16 cellular contexts compared by ENCODE assay signal in genomic region chr1:243474384-243474851, GRCh38.
DNase-seq lines count a peak whose midpoint lies in the region; ATAC-seq, FAIRE-seq and TF ChIP-seq lines count a peak whose summit lies in the region.
"Had no signal": no experiment of that assay in that cellular context is flagged by ENCODE, and none has a peak within 500 bp of the region (broad histone marks: within the 10 kb centered on the region; RNA-seq: fewer than 3 reads in every experiment).

No MANE protein-coding gene starts in this region.

- H3K4me1 ChIP-seq in HUES48 (ENCODE audit: control insufficient read depth, insufficient read depth, low read length) = peaks cover 56% of the 10 kb centered on the region
- peaks cover 24% of the 10 kb centered on the region for H3K4me1 ChIP-seq in keratinocyte (ENCODE audit: control insufficient read depth, extremely low read depth, insufficient read depth, low read length)
- no peaks in the 10 kb centered on the region for H3K4me1 ChIP-seq in testis

- peak overlapping the region; percentile 19; the same call in 1 of the 2 replicates for H3K4me3 ChIP-seq in HUES48 (ENCODE audit: low read depth, low read length)
- H3K4me3 ChIP-seq in dorsolateral prefrontal cortex = peak overlapping the region in 3 of 59 donors; percentile 17 to 54 (median 35)
- H3K4me3 ChIP-seq in keratinocyte (ENCODE audit: control insufficient read depth in 2 of 3, extremely low read depth in 1 of 3, insufficient read depth in 2 of 3, low read depth in 1 of 3, low read length in 3 of 3) = peak overlapping the region in 2 of 3 experiments; percentile 38 to 71
- H3K4me3 ChIP-seq in testis = peak overlapping the region; percentile 0 to 29

- H3K9ac ChIP-seq in HUES48 (ENCODE audit: low read depth, low read length) (no peak overlapping the region), keratinocyte (ENCODE audit: control insufficient read depth, extremely low read depth, insufficient read depth, low read length) (peak overlapping the region; percentile 72)

- intact Hi-C loops in dorsolateral prefrontal cortex (cut with DNase I) = loop anchor here (5.0 to 10.0 kb wide), 5 partner anchors 52 to 560 kb away; partner anchors contain the start of gene AKT3 (in 1 of the 2)
- intact Hi-C loops in testis (cut with DNase I; ENCODE audit: low total_unique reads) = no loop called here

- ATAC-seq in HG02759 (IDR thresholded peaks at IDR 0.05; ENCODE audit: unreplicated experiment) = no peak
- ATAC-seq: activated T-cell treated with anti-CD3 and anti-CD28 coated beads, Interleukin-2, amount 50 U/mL, for 4 hours had no signal

- DNase-seq in dorsolateral prefrontal cortex (peak in 1 of 10 donors; percentile 43), keratinocyte (ENCODE audit: low read depth, low spot score) (no peak), testis (no peak), iPS-NIHi7 (ENCODE audit: extremely low spot score) (no peak)
- DNase-seq in activated CD4-positive, CD25-positive, alpha-beta regulatory T cell (lab: John Stamatoyannopoulos, UW) = no peak
- DNase-seq: activated CD4-positive, alpha-beta T cell treated with anti-CD3 and anti-CD28 coated beads, Interleukin-2, amount 50 U/mL, for 4 hours; activated T-cell treated with anti-CD3 and anti-CD28 coated beads, Interleukin-2, amount 50 U/mL, for 4 hours; DMS53; hypothalamus; KG1; NCI-H1105; NCI-H2171 had no signal

- H3K9me1 ChIP-seq in keratinocyte (ENCODE audit: control insufficient read depth, extremely low read depth, insufficient read depth, low read length) = no peaks in the 10 kb centered on the region

- WGBS in testis, 2 donors = 61 to 74% methylated on average over 7 to 44 of the region's 44 CpGs

- H2AFZ ChIP-seq in keratinocyte (ENCODE audit: control insufficient read depth, low read length) = peak overlapping the region; percentile 81

- FAIRE-seq in keratinocyte (lab: Jason Lieb, UNC) = no peak
- FAIRE-seq: bronchial epithelial cell, RCC 7860 had no signal

- H3K27ac ChIP-seq in HUES48 (ENCODE audit: low read depth, low read length) (no peak overlapping the region), dorsolateral prefrontal cortex (peak overlapping the region in 31 of 59 donors; percentile 0 to 85 (median 36)), keratinocyte (ENCODE audit: control insufficient read depth, insufficient read depth, low read length) (peak overlapping the region; percentile 54), testis (no peak overlapping the region)

- no peaks in the 10 kb centered on the region for H4K20me1 ChIP-seq in keratinocyte (ENCODE audit: control insufficient read depth, extremely low read depth, insufficient read depth, low read length)

- no peak for TF ChIP-seq CTCF in dorsolateral prefrontal cortex (IDR thresholded peaks at IDR 0.05 in 54 of 56, conservative IDR thresholded peaks at IDR 0.05 in 2 of 56; ENCODE audit: low read depth in 1 of 56, partially characterized antibody in 56 of 56)
- TF ChIP-seq CTCF in keratinocyte (optimal IDR thresholded peaks at IDR 0.05 in 1 of 3, IDR thresholded peaks at IDR 0.05 in 1 of 3, conservative IDR thresholded peaks at IDR 0.05 in 1 of 3; ENCODE audit: extremely low read depth in 1 of 3, insufficient read depth in 2 of 3, low read length in 3 of 3) = no peak
- TF ChIP-seq CTCF in testis (IDR thresholded peaks at IDR 0.05) = no peak

- H3K9me3 ChIP-seq in HUES48 (ENCODE audit: control insufficient read depth, insufficient read depth, low read length) = no peaks in the 10 kb centered on the region
- no peaks in the 10 kb centered on the region for H3K9me3 ChIP-seq in keratinocyte (ENCODE audit: control insufficient read depth, low read depth, low read length)
- no peaks in the 10 kb centered on the region for H3K9me3 ChIP-seq in testis

- dilution Hi-C loops in keratinocyte (cut with MboI; ENCODE audit: extremely low pct_ligation_motif_present, low sequenced_read_pairs) = no loop called here

- peak overlapping the region; percentile 91 for H3K4me2 ChIP-seq in keratinocyte (ENCODE audit: control insufficient read depth, extremely low read depth, insufficient read depth, low read depth, low read length)

- H3K79me2 ChIP-seq in keratinocyte (ENCODE audit: control insufficient read depth, insufficient read depth, low read length) = no peaks in the 10 kb centered on the region

- no peaks in the 10 kb centered on the region for H3K27me3 ChIP-seq in HUES48 (ENCODE audit: control insufficient read depth, insufficient read depth, low read length)
- H3K27me3 ChIP-seq in dorsolateral prefrontal cortex = no peaks in the 10 kb centered on the region
- H3K27me3 ChIP-seq in keratinocyte (ENCODE audit: control insufficient read depth, extremely low read depth, insufficient read depth, low read length) = no peaks in the 10 kb centered on the region
- H3K27me3 ChIP-seq in testis = no peaks in the 10 kb centered on the region

- H3K36me3 ChIP-seq in HUES48 (ENCODE audit: control insufficient read depth, insufficient read depth, low read length) (no peaks in the 10 kb centered on the region), keratinocyte (ENCODE audit: control insufficient read depth in 2 of 2, extremely low read depth in 1 of 2, insufficient read depth in 2 of 2, low read length in 2 of 2) (peaks cover 1 to 6% of the 10 kb centered on the region in 2 experiments), testis (ENCODE audit: low read depth, missing control alignments) (no peaks in the 10 kb centered on the region)

- no peak for TF ChIP-seq POLR2A in testis (IDR thresholded peaks at IDR 0.05)

Comparison
In these comparisons a context has a peak if more than half of its experiments do, and no peak if none do; other contexts are left out.
1. H3K27ac ChIP-seq: peak in dorsolateral prefrontal cortex (31 of 59) and keratinocyte (single experiment); none in HUES48 (single experiment) and testis (0 of 2).